ENCODE assay signal across 11 cellular contexts in the genomic region with DNA sequence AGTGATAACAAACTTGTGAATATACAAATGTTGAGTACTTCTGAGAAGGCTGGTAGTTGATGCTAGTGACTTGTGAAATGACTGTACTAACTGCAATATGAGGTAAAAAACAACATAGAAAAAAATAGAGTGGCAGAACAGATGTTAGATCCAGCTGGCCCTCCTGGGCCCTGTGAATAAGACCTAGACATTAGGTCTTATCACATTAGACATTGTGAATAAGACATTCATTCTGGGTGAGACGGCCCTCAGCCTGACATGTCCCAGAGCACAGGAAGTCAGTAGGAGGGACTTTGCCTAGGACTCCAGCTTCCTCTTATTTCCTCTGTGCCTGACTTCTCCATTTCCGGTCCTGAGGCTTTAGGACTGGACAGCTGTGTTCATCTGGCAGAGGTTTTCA. TPM values are rescaled to one million over a fixed set of nuclear protein-coding genes. Genes with fewer than 3 reads are reported as not detected.
A peak's percentile ranks its signal among the peaks of the same experiment; 100 is the strongest.
DNase-seq lines count a peak whose midpoint lies in the region; ATAC-seq, FAIRE-seq and TF ChIP-seq lines count a peak whose summit lies in the region.
"Had no signal": no experiment of that assay in that cellular context is flagged by ENCODE, and none has a peak within 500 bp of the region (broad histone marks: within the 10 kb centered on the region; RNA-seq: fewer than 3 reads in every experiment).

No MANE protein-coding gene starts in this region.

- H3K4me3 ChIP-seq in SK-N-SH (ENCODE audit: low read depth in 2 of 2, low read length in 1 of 2) (no peak overlapping the region), K562 (no peak overlapping the region), skeletal muscle tissue (ENCODE audit: low read length in 3 of 3) (no peak overlapping the region)
- H3K4me3 ChIP-seq: HAP-1, SJSA1 had no signal

- H2AFZ ChIP-seq in SK-N-SH (ENCODE audit: low read depth) (peak overlapping the region; percentile 20; the same call in 1 of the 2 replicates), K562 (ENCODE audit: low read depth, low read length) (peak overlapping the region; percentile 67)

- 47% methylated on average over 2 of the region's 2 CpGs for WGBS in SK-N-SH (ENCODE audit: low lambda C conversion rate)
- 23% methylated on average over 2 of the region's 2 CpGs for WGBS in K562 (ENCODE audit: insufficient coverage, low coverage, missing lambda C conversion rate)

- no peak overlapping the region for H3K9ac ChIP-seq in SK-N-SH
- no peak overlapping the region for H3K9ac ChIP-seq in K562 (ENCODE audit: insufficient read depth in 1 of 2, low read depth in 2 of 2, low read length in 2 of 2)
- no peak overlapping the region for H3K9ac ChIP-seq in skeletal muscle tissue (ENCODE audit: low read depth in 1 of 3, low read length in 3 of 3)

- H3K9me2 ChIP-seq in SK-N-SH: no peaks in the 10 kb centered on the region

- no peak for TF ChIP-seq RAD21 in SK-N-SH (IDR thresholded peaks at IDR 0.05; ENCODE audit: low read length)
- TF ChIP-seq RAD21 in K562 (CRISPR knock-in tag; conservative IDR thresholded peaks at IDR 0.05 in 1 of 2, IDR thresholded peaks at IDR 0.05 in 1 of 2): no peak

- H3K9me3 ChIP-seq in SK-N-SH (no peaks in the 10 kb centered on the region), K562 (replicated peaks; ENCODE audit: control insufficient read depth, insufficient read depth, low read depth, low read length) (no peaks in the 10 kb centered on the region), skeletal muscle tissue (ENCODE audit: control insufficient read depth in 3 of 3, low read length in 3 of 3) (no peaks in the 10 kb centered on the region)
- H3K9me3 ChIP-seq: HAP-1, SJSA1 had no signal

- BruUV-seq in K562 (replicated peaks; lab: Mats Ljungman, UMichigan): no TSS peak

- POLR2A ChIA-PET in SK-N-SH (lab: Yijun Ruan, JAX): interaction anchor here (0.5 kb wide), 1 partner anchor 105 kb away, joined by 3 read pairs; a partner anchor contains a TSS
- POLR2A ChIA-PET in K562 (lab: Yijun Ruan, JAX): interaction anchor here (0.9 to 2.8 kb wide), 5 partner anchors 8 to 102 kb away, joined by 3 to 13 read pairs (median 4); a partner anchor contains a TSS
- POLR2A ChIA-PET in RWPE1 (lab: Yijun Ruan, JAX; ENCODE audit: low non-redundant PET): no interaction called here

- peaks cover 7 to 20% of the 10 kb centered on the region in 2 experiments for H3K4me1 ChIP-seq in SK-N-SH (ENCODE audit: control insufficient read depth in 1 of 2, insufficient read depth in 2 of 2, low read depth in 1 of 2, low read length in 1 of 2)
- peaks cover 0 to 42% of the 10 kb centered on the region in 2 experiments; a peak in 4 of 5 replicates for H3K4me1 ChIP-seq in K562 (replicated peaks in 1 of 2; ENCODE audit: control insufficient read depth in 2 of 2, insufficient read depth in 2 of 2, low read length in 2 of 2)
- peaks cover 0 to 10% (median 5%) of the 10 kb centered on the region in 3 donors for H3K4me1 ChIP-seq in skeletal muscle tissue (ENCODE audit: control insufficient read depth in 3 of 3, insufficient read depth in 3 of 3, low read length in 3 of 3)
- H3K4me1 ChIP-seq: HAP-1 had no signal

- no peaks in the 10 kb centered on the region for H3K79me2 ChIP-seq in SK-N-SH (ENCODE audit: insufficient read depth)
- no peaks in the 10 kb centered on the region for H3K79me2 ChIP-seq in K562 (ENCODE audit: control insufficient read depth, insufficient read depth, low read length)

- H4K20me1 ChIP-seq in SK-N-SH (ENCODE audit: insufficient read depth) (no peaks in the 10 kb centered on the region), K562 (replicated peaks; ENCODE audit: control insufficient read depth, insufficient read depth, low read length) (no peaks in the 10 kb centered on the region)

- ATAC-seq in SK-N-SH treated with all-trans-retinoic acid at 6 μM for 48 hours (no peak; the same call in 2 of the 3 replicates), HG03520 (IDR thresholded peaks at IDR 0.05; ENCODE audit: unreplicated experiment) (peak; percentile 39), K562 (peak; percentile 67)

- TF ChIP-seq POLR2A in K562 (conservative IDR thresholded peaks at IDR 0.05): no peak

- H3K27ac ChIP-seq in SK-N-SH (ENCODE audit: low read depth in 2 of 2, low read length in 1 of 2): peak overlapping the region; percentile 17 to 29; a peak in 2 of 4 replicates
- no peak overlapping the region for H3K27ac ChIP-seq in K562 (ENCODE audit: extremely low read depth, low read depth, low read length)
- H3K27ac ChIP-seq in skeletal muscle tissue (ENCODE audit: low read depth, low read length): peak overlapping the region; percentile 55
- no peak overlapping the region for H3K27ac ChIP-seq in RWPE1
- H3K27ac ChIP-seq: SJSA1 had no signal

- H3K4me2 ChIP-seq in SK-N-SH (no peak overlapping the region), K562 (ENCODE audit: insufficient read depth, low read length) (no peak overlapping the region)

- H3F3A ChIP-seq in SK-N-SH (replicated peaks; ENCODE audit: insufficient read depth): peaks cover 36% of the 10 kb centered on the region

- no peaks in the 10 kb centered on the region for H3K9me1 ChIP-seq in K562 (ENCODE audit: control insufficient read depth, insufficient read depth, low read length)

- CTCF ChIA-PET in SK-N-SH (lab: Yijun Ruan, JAX) (interaction anchor here (1.1 to 7.3 kb wide), 5 partner anchors 11 to 754 kb away, joined by 3 to 75 read pairs (median 6); no protein-coding TSS in a partner anchor), K562 (lab: Yijun Ruan, JAX; ENCODE audit: low intra/inter-chr PET ratio) (no interaction called here), RWPE1 (lab: Yijun Ruan, JAX) (no interaction called here)

- TF ChIP-seq EP300 in SK-N-SH (IDR thresholded peaks at IDR 0.05; ENCODE audit: borderline replicate concordance in 1 of 2, low read depth in 1 of 2, low read length in 1 of 2) (no peak), K562 (IDR thresholded peaks at IDR 0.05; ENCODE audit: low read length) (no peak)

- H3K27me3 ChIP-seq in SK-N-SH (ENCODE audit: insufficient read depth) (no peaks in the 10 kb centered on the region), K562 (ENCODE audit: control insufficient read depth in 2 of 2, insufficient read depth in 2 of 2, low read length in 2 of 2) (no peaks in the 10 kb centered on the region), skeletal muscle tissue (ENCODE audit: control insufficient read depth in 3 of 3, insufficient read depth in 3 of 3, low read length in 3 of 3) (no peaks in the 10 kb centered on the region)
- H3K27me3 ChIP-seq: SJSA1 had no signal

- in situ Hi-C loops in K562 (cut with MboI): no loop called here

- H3K36me3 ChIP-seq in SK-N-SH (replicated peaks in 1 of 2; ENCODE audit: control insufficient read depth in 1 of 2, insufficient read depth in 2 of 2, low read length in 1 of 2) (no peaks in the 10 kb centered on the region), K562 (ENCODE audit: control insufficient read depth, insufficient read depth, low read length) (no peaks in the 10 kb centered on the region), skeletal muscle tissue (ENCODE audit: control insufficient read depth in 3 of 3, insufficient read depth in 3 of 3, low read length in 3 of 3) (no peaks in the 10 kb centered on the region)
- H3K36me3 ChIP-seq: HAP-1, SJSA1 had no signal

- FAIRE-seq in K562 (lab: Jason Lieb, UNC): no peak
- FAIRE-seq: colon had no signal

- TF ChIP-seq CTCF in SK-N-SH (IDR thresholded peaks at IDR 0.05) (no peak), K562 (IDR thresholded peaks at IDR 0.05 in 2 of 3, conservative IDR thresholded peaks at IDR 0.05 in 1 of 3; ENCODE audit: insufficient read depth in 2 of 3, low read depth in 1 of 3, low read length in 3 of 3) (no peak), RWPE1 (conservative IDR thresholded peaks at IDR 0.05; ENCODE audit: low read depth) (no peak)

- no peak for DNase-seq in SK-N-SH
- DNase-seq in K562 (ENCODE audit: extremely low read depth in 1 of 4, low spot score in 3 of 4): peak in 1 of 4 experiments; percentile 45
- DNase-seq in RWPE1 (ENCODE audit: low spot score): no peak
- no peak for DNase-seq in DMS79 (lab: John Stamatoyannopoulos, UW)
- DNase-seq in NCI-H2107 (lab: John Stamatoyannopoulos, UW): no peak

- intact Hi-C loops in K562 (cut with micrococcal nuclease): no loop called here

RNA-seq across cellular contexts. Expression of a gene that starts 22.9 kb away (rescaled TPM):
- polyA plus RNA-seq in SK-N-SH (2012; rRNA removed) (25.3 and 28.1 TPM in 2 replicates), K562 (2011; rRNA removed) (11.3 and 12.0 TPM in 2 replicates), K562 (2014; fragmentation: Illumina TruSeq; extraction: Trizol) (16.1 and 24.2 TPM in 2 replicates), K562 (2014; fragmentation: Nextera tagmentation; extraction: Ambion mirVana) (under 1 TPM; 0.59 to 0.99 TPM), K562 (2014; rRNA removed) (27.7 and 33.0 TPM in 2 replicates)
- 17.3 and 21.5 TPM in 2 replicates for polyA plus RNA-seq in SK-N-SH (2012; cell fraction: cytosol; rRNA removed)
- 34.7 and 50.7 TPM in 2 replicates for polyA plus RNA-seq in SK-N-SH (2012; cell fraction: nucleus; rRNA removed)
- total RNA-seq in K562 (2011; cell fraction: chromatin; rRNA removed; ENCODE audit: low replicate concordance): 7.7 and 24.2 TPM in 2 replicates
- total RNA-seq in K562 (2011; cell fraction: nucleolus; rRNA removed): 33.4 and 35.7 TPM in 2 replicates
- 13.4 and 16.5 TPM in 2 replicates for total RNA-seq in K562 (2011; cell fraction: nucleoplasm; rRNA removed)
- total RNA-seq in K562 (2014; rRNA removed) (36.4 and 44.5 TPM in 2 replicates), K562 (2014; rRNA removed; fragmentation: Illumina TruSeq; extraction: Trizol) (5.2 and 7.6 TPM in 2 replicates), K562 (2015; rRNA removed; fragmentation: Illumina TruSeq; extraction: Trizol) (16.6 and 16.7 TPM in 2 replicates), K562 (2021) (25.8 and 29.6 TPM in 2 replicates), skeletal muscle tissue (12.0 TPM)
- polyA plus RNA-seq in K562 (2011; cell fraction: cytosol; rRNA removed): 11.0 and 31.7 TPM in 2 replicates
- polyA plus RNA-seq in K562 (2011; cell fraction: nucleus; rRNA removed): 23.6 and 47.8 TPM in 2 replicates
- 26.9 and 34.5 TPM in 2 replicates for polyA plus RNA-seq in K562 (2012)
- polyA minus RNA-seq in K562 (2011; rRNA and poly(A)+ RNA removed): 7.6 and 10.6 TPM in 2 replicates
- 14.9 and 16.0 TPM in 2 replicates for polyA minus RNA-seq in K562 (2011; cell fraction: cytosol; rRNA and poly(A)+ RNA removed)
- polyA minus RNA-seq in K562 (2011; cell fraction: nucleus; rRNA and poly(A)+ RNA removed): 20.7 and 21.3 TPM in 2 replicates

RNA-seq across cellular contexts. Expression of a gene that starts 23.7 kb away (rescaled TPM):
- polyA plus RNA-seq in SK-N-SH (2012; rRNA removed) (47.9 and 59.3 TPM in 2 replicates), K562 (2011; rRNA removed) (0.99 and 1.1 TPM in 2 replicates), K562 (2014; fragmentation: Illumina TruSeq; extraction: Trizol) (0.31 and 0.48 TPM in 2 replicates), K562 (2014; fragmentation: Nextera tagmentation; extraction: Ambion mirVana) (under 1 TPM; 0.24 to 0.30 TPM), K562 (2014; rRNA removed) (0.50 and 1.1 TPM in 2 replicates)
- 20.3 and 30.5 TPM in 2 replicates for polyA plus RNA-seq in SK-N-SH (2012; cell fraction: cytosol; rRNA removed)
- polyA plus RNA-seq in SK-N-SH (2012; cell fraction: nucleus; rRNA removed): 140 and 159 TPM in 2 replicates
- total RNA-seq in K562 (2011; cell fraction: chromatin; rRNA removed; ENCODE audit: low replicate concordance): 2.6 and 3.8 TPM in 2 replicates
- 2.0 and 2.2 TPM in 2 replicates for total RNA-seq in K562 (2011; cell fraction: nucleolus; rRNA removed)
- 2.1 and 2.9 TPM in 2 replicates for total RNA-seq in K562 (2011; cell fraction: nucleoplasm; rRNA removed)
- total RNA-seq in K562 (2014; rRNA removed) (0.29 and 0.64 TPM in 2 replicates), K562 (2014; rRNA removed; fragmentation: Illumina TruSeq; extraction: Trizol) (0.25 and 0.26 TPM in 2 replicates), K562 (2015; rRNA removed; fragmentation: Illumina TruSeq; extraction: Trizol) (0.22 and 0.23 TPM in 2 replicates), K562 (2021) (0.58 and 0.76 TPM in 2 replicates), skeletal muscle tissue (8.4 TPM)
- 0.87 and 1.1 TPM in 2 replicates for polyA plus RNA-seq in K562 (2011; cell fraction: cytosol; rRNA removed)
- polyA plus RNA-seq in K562 (2011; cell fraction: nucleus; rRNA removed): 3.1 and 5.8 TPM in 2 replicates
- polyA plus RNA-seq in K562 (2012): 0.59 and 1.7 TPM in 2 replicates
- 0.53 and 0.66 TPM in 2 replicates for polyA minus RNA-seq in K562 (2011; rRNA and poly(A)+ RNA removed)
- 1.0 TPM in 1 of 2 replicates, not detected in the other for polyA minus RNA-seq in K562 (2011; cell fraction: cytosol; rRNA and poly(A)+ RNA removed)
- 1.1 and 1.8 TPM in 2 replicates for polyA minus RNA-seq in K562 (2011; cell fraction: nucleus; rRNA and poly(A)+ RNA removed)

RNA-seq across cellular contexts. Expression of a gene that starts 47.7 kb away (rescaled TPM):
- polyA plus RNA-seq in SK-N-SH (2012; rRNA removed) (55.7 and 60.4 TPM in 2 replicates), K562 (2011; rRNA removed) (45.9 and 59.8 TPM in 2 replicates), K562 (2014; fragmentation: Illumina TruSeq; extraction: Trizol) (60.7 and 75.7 TPM in 2 replicates), K562 (2014; fragmentation: Nextera tagmentation; extraction: Ambion mirVana) (10 to 100 TPM; 66.7 to 71.2 TPM), K562 (2014; rRNA removed) (65.8 and 78.9 TPM in 2 replicates)
- 30.4 and 45.8 TPM in 2 replicates for polyA plus RNA-seq in SK-N-SH (2012; cell fraction: cytosol; rRNA removed)
- polyA plus RNA-seq in SK-N-SH (2012; cell fraction: nucleus; rRNA removed): 55.7 and 62.3 TPM in 2 replicates
- 76.3 and 135 TPM in 2 replicates for total RNA-seq in K562 (2011; cell fraction: chromatin; rRNA removed; ENCODE audit: low replicate concordance)
- total RNA-seq in K562 (2011; cell fraction: nucleolus; rRNA removed): 116 and 121 TPM in 2 replicates
- 69.5 and 82.8 TPM in 2 replicates for total RNA-seq in K562 (2011; cell fraction: nucleoplasm; rRNA removed)
- total RNA-seq in K562 (2014; rRNA removed) (68.0 and 76.5 TPM in 2 replicates), K562 (2014; rRNA removed; fragmentation: Illumina TruSeq; extraction: Trizol) (48.3 and 54.2 TPM in 2 replicates), K562 (2015; rRNA removed; fragmentation: Illumina TruSeq; extraction: Trizol) (56.7 and 60.5 TPM in 2 replicates), K562 (2021) (66.5 and 72.0 TPM in 2 replicates), skeletal muscle tissue (42.3 TPM)
- polyA plus RNA-seq in K562 (2011; cell fraction: cytosol; rRNA removed): 65.6 and 128 TPM in 2 replicates
- 86.3 and 133 TPM in 2 replicates for polyA plus RNA-seq in K562 (2011; cell fraction: nucleus; rRNA removed)
- polyA plus RNA-seq in K562 (2012): 62.5 and 70.9 TPM in 2 replicates
- 29.0 and 45.8 TPM in 2 replicates for polyA minus RNA-seq in K562 (2011; rRNA and poly(A)+ RNA removed)
- polyA minus RNA-seq in K562 (2011; cell fraction: cytosol; rRNA and poly(A)+ RNA removed): 22.2 and 38.4 TPM in 2 replicates
- polyA minus RNA-seq in K562 (2011; cell fraction: nucleus; rRNA and poly(A)+ RNA removed): 58.6 and 61.0 TPM in 2 replicates

RNA-seq across cellular contexts. Expression of a gene that starts 47.9 kb away (rescaled TPM):
- polyA plus RNA-seq in SK-N-SH (2012; rRNA removed) (118 and 151 TPM in 2 replicates), K562 (2011; rRNA removed) (118 and 196 TPM in 2 replicates), K562 (2014; fragmentation: Illumina TruSeq; extraction: Trizol) (217 and 245 TPM in 2 replicates), K562 (2014; fragmentation: Nextera tagmentation; extraction: Ambion mirVana) (100 to 1,000 TPM in 1 of 2 experiments, 10 to 100 TPM in 1; 70.7 to 113 TPM), K562 (2014; rRNA removed) (245 and 268 TPM in 2 replicates)
- polyA plus RNA-seq in SK-N-SH (2012; cell fraction: cytosol; rRNA removed): 54.6 and 78.6 TPM in 2 replicates
- 643 and 686 TPM in 2 replicates for polyA plus RNA-seq in SK-N-SH (2012; cell fraction: nucleus; rRNA removed)
- total RNA-seq in K562 (2011; cell fraction: chromatin; rRNA removed; ENCODE audit: low replicate concordance): 396 and 984 TPM in 2 replicates
- 901 and 928 TPM in 2 replicates for total RNA-seq in K562 (2011; cell fraction: nucleolus; rRNA removed)
- 568 and 636 TPM in 2 replicates for total RNA-seq in K562 (2011; cell fraction: nucleoplasm; rRNA removed)
- total RNA-seq in K562 (2014; rRNA removed) (183 and 192 TPM in 2 replicates), K562 (2014; rRNA removed; fragmentation: Illumina TruSeq; extraction: Trizol) (105 and 130 TPM in 2 replicates), K562 (2015; rRNA removed; fragmentation: Illumina TruSeq; extraction: Trizol) (165 and 173 TPM in 2 replicates), K562 (2021) (165 and 166 TPM in 2 replicates), skeletal muscle tissue (57.4 TPM)
- 159 and 372 TPM in 2 replicates for polyA plus RNA-seq in K562 (2011; cell fraction: cytosol; rRNA removed)
- polyA plus RNA-seq in K562 (2011; cell fraction: nucleus; rRNA removed): 1,037 and 1,663 TPM in 2 replicates
- 131 and 205 TPM in 2 replicates for polyA plus RNA-seq in K562 (2012)
- 48.7 and 121 TPM in 2 replicates for polyA minus RNA-seq in K562 (2011; rRNA and poly(A)+ RNA removed)
- 56.7 and 112 TPM in 2 replicates for polyA minus RNA-seq in K562 (2011; cell fraction: cytosol; rRNA and poly(A)+ RNA removed)
- 209 and 232 TPM in 2 replicates for polyA minus RNA-seq in K562 (2011; cell fraction: nucleus; rRNA and poly(A)+ RNA removed)

RNA-seq across cellular contexts. Expression of a gene that starts 51.4 kb away (rescaled TPM):
- polyA plus RNA-seq in SK-N-SH (2012; rRNA removed): 1.6 and 1.8 TPM in 2 replicates
- 0.26 and 0.31 TPM in 2 replicates for polyA plus RNA-seq in SK-N-SH (2012; cell fraction: cytosol; rRNA removed)
- 13.2 and 13.8 TPM in 2 replicates for polyA plus RNA-seq in SK-N-SH (2012; cell fraction: nucleus; rRNA removed)
- 2.8 and 6.5 TPM in 2 replicates for total RNA-seq in K562 (2011; cell fraction: chromatin; rRNA removed; ENCODE audit: low replicate concordance)
- 1.7 and 2.1 TPM in 2 replicates for total RNA-seq in K562 (2011; cell fraction: nucleolus; rRNA removed)
- 1.7 and 2.0 TPM in 2 replicates for total RNA-seq in K562 (2011; cell fraction: nucleoplasm; rRNA removed)
- 0.73 TPM in 1 of 2 replicates, not detected in the other for total RNA-seq in K562 (2014; rRNA removed)
- total RNA-seq in K562 (2014; rRNA removed; fragmentation: Illumina TruSeq; extraction: Trizol): 0.06 and 0.11 TPM in 2 replicates
- total RNA-seq in K562 (2015; rRNA removed; fragmentation: Illumina TruSeq; extraction: Trizol): 0.30 and 0.33 TPM in 2 replicates
- 0.29 and 0.38 TPM in 2 replicates for total RNA-seq in K562 (2021)
- polyA plus RNA-seq in K562 (2011; rRNA removed): 0.18 and 0.46 TPM in 2 replicates
- polyA plus RNA-seq in K562 (2011; cell fraction: cytosol; rRNA removed): 0.03 and 0.24 TPM in 2 replicates
- polyA plus RNA-seq in K562 (2011; cell fraction: nucleus; rRNA removed): 3.1 and 4.0 TPM in 2 replicates
- 0.18 and 0.25 TPM in 2 replicates for polyA plus RNA-seq in K562 (2012)
- polyA plus RNA-seq in K562 (2014; fragmentation: Illumina TruSeq; extraction: Trizol): 0.18 TPM in 2 replicates
- under 1 TPM; 0.04 to 0.08 TPM for polyA plus RNA-seq in K562 (2014; fragmentation: Nextera tagmentation; extraction: Ambion mirVana)
- 0.05 and 0.21 TPM in 2 replicates for polyA plus RNA-seq in K562 (2014; rRNA removed)
- polyA minus RNA-seq in K562 (2011; rRNA and poly(A)+ RNA removed): not detected in 2 replicates
- not detected in 2 replicates for polyA minus RNA-seq in K562 (2011; cell fraction: cytosol; rRNA and poly(A)+ RNA removed)
- polyA minus RNA-seq in K562 (2011; cell fraction: nucleus; rRNA and poly(A)+ RNA removed): 0.54 and 1.3 TPM in 2 replicates
- total RNA-seq in skeletal muscle tissue: not detected
- total RNA-seq: SJSA1 had no signal

Comparison
In these comparisons a context has a peak if more than half of its experiments do, and no peak if none do; other contexts are left out.
1. H3K27ac ChIP-seq: peak in SK-N-SH (2 of 2) and skeletal muscle tissue (single experiment); none in K562 (single experiment) and RWPE1 (single experiment).